ENCODE assay signal across 8 cellular contexts in the genomic region with DNA sequence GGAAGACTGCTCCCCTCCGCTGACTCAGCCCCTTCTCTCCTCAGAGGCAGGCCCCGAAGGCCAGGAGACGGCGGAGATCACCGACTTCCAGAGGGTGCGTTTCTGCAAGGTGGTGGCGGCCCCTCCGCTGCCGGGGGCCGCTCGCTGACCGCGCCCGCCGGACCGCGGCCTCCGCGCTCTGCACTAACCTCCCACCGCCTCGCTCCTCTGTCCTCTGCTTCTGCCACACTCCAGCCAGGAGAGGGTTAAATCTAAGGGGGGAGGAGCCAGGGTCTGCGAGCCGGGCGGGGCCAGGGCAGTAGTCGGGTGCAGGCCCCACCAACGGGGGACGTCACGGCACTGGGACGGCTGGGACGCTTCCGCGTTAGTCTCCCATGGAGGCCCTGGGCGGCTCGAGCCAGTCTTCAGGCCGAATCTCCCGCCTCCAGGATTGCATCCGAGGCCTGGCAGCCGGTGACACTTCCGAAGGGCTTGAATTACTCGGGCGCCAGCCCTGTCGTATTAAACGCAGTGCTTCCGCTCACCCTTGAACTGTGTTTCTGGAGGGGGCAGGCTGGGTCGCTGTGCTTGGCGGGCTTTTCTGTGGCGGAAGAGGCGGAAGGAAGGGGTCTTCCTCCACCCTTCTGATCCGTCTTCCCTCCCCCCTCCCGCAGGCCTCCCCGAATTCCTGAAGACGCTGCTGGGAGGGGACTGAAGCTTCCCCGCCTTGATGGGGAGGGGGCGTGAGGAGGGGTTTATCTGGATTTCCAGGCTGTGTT. TPM values are rescaled to one million over a fixed set of nuclear protein-coding genes. Genes with fewer than 3 reads are reported as not detected.
A peak's percentile ranks its signal among the peaks of the same experiment; 100 is the strongest.
DNase-seq lines count a peak whose midpoint lies in the region; ATAC-seq and TF ChIP-seq lines count a peak whose summit lies in the region.

No MANE protein-coding gene starts in this region.

- peak; percentile 46 for ATAC-seq in HG03378 (IDR thresholded peaks at IDR 0.05; ENCODE audit: unreplicated experiment)

- intact Hi-C loops in lower leg skin (cut with DNase I; ENCODE audit: low total_unique reads), result no loop called here

- 1 to 2% methylated on average over 26 to 31 of the region's 54 CpGs for WGBS in lower leg skin, 2 donors

- TF ChIP-seq POLR2A in GM19099 (IDR thresholded peaks at IDR 0.05; ENCODE audit: extremely low read depth, insufficient read length, low read depth) (peak; percentile 78), lower leg skin (IDR thresholded peaks at IDR 0.05) (peak in 1 of 2 donors; percentile 56)

- H3K4me3 ChIP-seq in lower leg skin (ENCODE audit: low read depth, poor library complexity, severe bottlenecking), result peak overlapping the region; percentile 75

- no peak for TF ChIP-seq CTCF in lower leg skin (IDR thresholded peaks at IDR 0.05)

- peak; percentile 96 for DNase-seq in Ammon's horn (ENCODE audit: low spot score)
- peak; percentile 91 for DNase-seq in NCI-H69 (lab: John Stamatoyannopoulos, UW)
- DNase-seq in activated CD4-positive, alpha-beta T cell treated with anti-CD3 and anti-CD28 coated beads, Interleukin-2, amount 50 U/mL, for 4 hours, result peak; percentile 87
- peak; percentile 90 for DNase-seq in dermis blood vessel endothelial cell
- DNase-seq in lower leg skin (ENCODE audit: low spot score in 2 of 2), result peak; percentile 94 to 98
- DNase-seq in stimulated activated CD4-positive, alpha-beta T cell treated with anti-CD3 and anti-CD28 coated beads, Interleukin-4, amount 100 ng/mL, for 24 hours, result peak; percentile 90

RNA-seq across cellular contexts. Expression of gene INAFM1, which starts 1.2 kb away (rescaled TPM):
- 1.1 and 1.5 TPM in 2 replicates for total RNA-seq in dermis blood vessel endothelial cell
- 10 to 100 TPM in 1 of 4 donors, 1 to 10 TPM in 3; 6.0 to 13.6 (median 8.2) TPM for total RNA-seq in lower leg skin

RNA-seq across cellular contexts. Expression of gene CCDC9, which starts 17.2 kb away (rescaled TPM):
- total RNA-seq in dermis blood vessel endothelial cell, result 3.4 and 4.9 TPM in 2 replicates
- 10 to 100 TPM; 26.4 to 46.6 (median 33.7) TPM for total RNA-seq in lower leg skin

RNA-seq across cellular contexts. Expression of gene C5AR1, which starts 36.2 kb away (rescaled TPM):
- total RNA-seq in dermis blood vessel endothelial cell, result not detected in 2 replicates
- total RNA-seq in lower leg skin, result 1 to 10 TPM; 1.1 to 3.7 (median 2.0) TPM

RNA-seq across cellular contexts. Expression of gene BBC3, which starts 42.5 kb away (rescaled TPM):
- total RNA-seq in dermis blood vessel endothelial cell (24.5 and 26.9 TPM in 2 replicates), lower leg skin (10 to 100 TPM; 11.2 to 33.0 (median 14.4) TPM)

RNA-seq across cellular contexts. Expression of gene C5AR2, which starts 58.5 kb away (rescaled TPM):
- total RNA-seq in dermis blood vessel endothelial cell (under 0.01 and 0.05 TPM in 2 replicates), lower leg skin (1 to 10 TPM in 3 of 4 donors, under 1 TPM in 1; 0.91 to 3.5 (median 1.7) TPM)

Comparison
In these comparisons a context has a peak if more than half of its experiments do, and no peak if none do; other contexts are left out.
1. Peak in every context shown above with its lines: DNase-seq, ATAC-seq and H3K4me3 ChIP-seq.